Comparison of ENCODE assay signal across 1 cellular context in genomic region chr5:122415030-122415429, GRCh38.
TF ChIP-seq lines count a peak whose summit lies in the region.

No MANE protein-coding gene starts in this region.

TF ChIP-seq in WTC11, 78 proteins besides CTCF, POLR2A, EP300 and RAD21 (continued from another document):
- TF ChIP-seq ATF6 (CRISPR knock-in tag; IDR thresholded peaks at IDR 0.05) (no peak), PREB (CRISPR knock-in tag; IDR thresholded peaks at IDR 0.05; ENCODE audit: borderline replicate concordance) (no peak), PRRX2 (CRISPR knock-in tag; IDR thresholded peaks at IDR 0.05) (no peak), ZBTB43 (CRISPR knock-in tag; IDR thresholded peaks at IDR 0.05) (no peak), TCF7 (CRISPR knock-in tag; IDR thresholded peaks at IDR 0.05; ENCODE audit: low read depth) (no peak)
